Comparison of ENCODE assay signal across 23 cellular contexts in the genomic region with DNA sequence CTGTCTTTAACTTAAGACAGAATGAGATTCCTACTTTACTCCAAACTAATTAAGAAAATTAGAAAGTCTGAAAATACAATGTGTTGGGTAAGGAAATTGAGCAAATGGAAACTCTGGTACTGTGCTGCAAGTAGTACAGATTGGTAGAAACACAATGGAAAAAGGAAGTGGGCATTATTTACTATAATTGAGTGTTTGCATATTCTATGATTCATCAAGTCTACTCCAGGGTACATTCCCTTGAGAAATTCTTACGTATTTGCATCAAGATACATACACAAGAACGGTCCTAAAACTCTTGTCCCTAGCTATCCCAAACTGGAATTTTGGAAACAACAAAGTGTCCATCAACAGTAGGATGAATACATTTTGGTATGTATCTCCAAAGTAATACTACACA.
DNase-seq lines count a peak whose midpoint lies in the region; ATAC-seq, FAIRE-seq and TF ChIP-seq lines count a peak whose summit lies in the region.
"Had no signal": no experiment of that assay in that cellular context is flagged by ENCODE, and none has a peak within 500 bp of the region (broad histone marks: within the 10 kb centered on the region; RNA-seq: fewer than 3 reads in every experiment).

No MANE protein-coding gene starts in this region.

- WGBS in stomach, 5 donors: 57 to 73% (median 70%) methylated on average over 2 of the region's 2 CpGs

- no peak overlapping the region for H3K4me3 ChIP-seq in brain microvascular endothelial cell (ENCODE audit: low read depth, low read length)
- no peak overlapping the region for H3K4me3 ChIP-seq in stomach
- H3K4me3 ChIP-seq: colonic mucosa, lung, ovary, vagina had no signal

- H3K36me3 ChIP-seq in brain microvascular endothelial cell (replicated peaks): no peaks in the 10 kb centered on the region
- no peaks in the 10 kb centered on the region for H3K36me3 ChIP-seq in stomach
- H3K36me3 ChIP-seq: colonic mucosa, ovary, vagina had no signal

- TF ChIP-seq CTCF in brain microvascular endothelial cell (IDR thresholded peaks at IDR 0.05; ENCODE audit: low read depth, low read length, missing control alignments) (no peak), foreskin keratinocyte (conservative IDR thresholded peaks at IDR 0.05) (no peak), stomach (IDR thresholded peaks at IDR 0.05) (no peak)

- no peaks in the 10 kb centered on the region for H3K9me3 ChIP-seq in stomach
- H3K9me3 ChIP-seq: colonic mucosa, ovary, vagina had no signal

- intact Hi-C loops in stomach (cut with DNase I; ENCODE audit: low total_unique reads): no loop called here

- no peak for TF ChIP-seq EP300 in stomach (IDR thresholded peaks at IDR 0.05)

- H3K27me3 ChIP-seq in brain microvascular endothelial cell (replicated peaks) (no peaks in the 10 kb centered on the region), foreskin keratinocyte (no peaks in the 10 kb centered on the region), stomach (no peaks in the 10 kb centered on the region)
- H3K27me3 ChIP-seq: colonic mucosa, ovary, vagina had no signal

- no peak for FAIRE-seq in GM12891 (lab: Jason Lieb, UNC)
- FAIRE-seq: endometrium had no signal

- in situ Hi-C loops in brain microvascular endothelial cell (cut with HindIII; ENCODE audit: low pct_ligation_motif_present, low sequenced_read_pairs): no loop called here

- DNase-seq in GM12891 (ENCODE audit: insufficient read length, low spot score): no peak
- DNase-seq in NOMO-1 (lab: John Stamatoyannopoulos, UW; ENCODE audit: unreplicated experiment in 2 of 2): peak; percentile 63 to 98
- DNase-seq in brain microvascular endothelial cell: no peak
- no peak for DNase-seq in foreskin keratinocyte
- no peak for DNase-seq in SW 1271 (lab: John Stamatoyannopoulos, UW)
- DNase-seq in HUDEP-2 (lab: John Stamatoyannopoulos, UW; ENCODE audit: unreplicated experiment in 76 of 76): no peak
- DNase-seq in stomach: no peak
- DNase-seq: activated CD4-positive, alpha-beta T cell treated with anti-CD3 and anti-CD28 coated beads for 4 hours; activated gamma-delta T cell treated with Interleukin-2 at 50 U/mL for 16 hours; anterior cingulate cortex; CD8-positive, alpha-beta T cell; colonic mucosa; H7; immature natural killer cell; NCI-H2081 treated with DMSO at 0.1 percent for 48 hours; NCI-H524 treated with DMSO at 0.1 percent for 48 hours; ovary; stimulated activated CD4-positive, alpha-beta T cell treated with anti-CD3 and anti-CD28 coated beads, Interleukin-4, amount 100 ng/mL, for 24 hours; substantia nigra had no signal

- peaks cover 25% of the 10 kb centered on the region for H3K4me1 ChIP-seq in foreskin keratinocyte
- H3K4me1 ChIP-seq in stomach: no peaks in the 10 kb centered on the region
- H3K4me1 ChIP-seq: colonic mucosa had no signal

- no peak for TF ChIP-seq POLR2A in GM12891 (IDR thresholded peaks at IDR 0.05; ENCODE audit: low read depth, low read length)
- no peak for TF ChIP-seq POLR2A in stomach (IDR thresholded peaks at IDR 0.05)

- peak overlapping the region; percentile 13 for H3K27ac ChIP-seq in brain microvascular endothelial cell
- peak overlapping the region; percentile 12 for H3K27ac ChIP-seq in foreskin keratinocyte
- H3K27ac ChIP-seq in stomach: no peak overlapping the region
- H3K27ac ChIP-seq: colonic mucosa, ovary, vagina had no signal

- ATAC-seq in foreskin keratinocyte (no peak), GM21619 (IDR thresholded peaks at IDR 0.05; ENCODE audit: unreplicated experiment) (no peak)
- ATAC-seq: CD8-positive, alpha-beta T cell had no signal

TF ChIP-seq in GM12891, 5 proteins besides CTCF, POLR2A, EP300 and RAD21:
- TF ChIP-seq SPI1 (IDR thresholded peaks at IDR 0.05; ENCODE audit: low read depth, low read length): peak; percentile 23; the same call in 1 of the 2 replicates
- no peak for TF ChIP-seq PAX5 (IDR thresholded peaks at IDR 0.05; ENCODE audit: insufficient read depth, low read length, severe bottlenecking)

Comparison
In these comparisons a context has a peak if more than half of its experiments do, and no peak if none do; other contexts are left out.
1. DNase-seq: peak in NOMO-1 (2 of 2); none in GM12891 (single experiment), brain microvascular endothelial cell (single experiment), foreskin keratinocyte (0 of 2), SW 1271 (0 of 2), HUDEP-2 (0 of 76) and stomach (single experiment).
2. H3K27ac ChIP-seq: peak in brain microvascular endothelial cell (single experiment) and foreskin keratinocyte (single experiment); none in stomach (0 of 5).